In genomic region chr7:148681821-148682220, GRCh38 we compare ENCODE assay signal across 8 cellular contexts.
"Had no signal": no experiment of that assay in that cellular context is flagged by ENCODE, and none has a peak within 500 bp of the region (broad histone marks: within the 10 kb centered on the region; RNA-seq: fewer than 3 reads in every experiment).

No MANE protein-coding gene starts in this region.

- ATAC-seq: HepG2 had no signal

- H3K4me1 Mint-ChIP-seq: IgD-negative memory B cell had no signal

- H3K36me3 Mint-ChIP-seq: IgD-negative memory B cell had no signal

- FAIRE-seq: HepG2, HTR-8/SVneo had no signal

- H3K27ac ChIP-seq: HL-60, KMS-11 had no signal

- DNase-seq: IMR-90, KBM-7, KG1 had no signal

- H3K9ac ChIP-seq: KMS-11 had no signal

- H3K4me3 Mint-ChIP-seq: IgD-negative memory B cell had no signal

- H3K4me2 ChIP-seq: KMS-11 had no signal

- H3K27ac Mint-ChIP-seq: IgD-negative memory B cell had no signal
